11 cellular contexts compared by ENCODE assay signal in genomic region chr12:124125472-124125871, GRCh38.
A peak's percentile ranks its signal among the peaks of the same experiment; 100 is the strongest.
DNase-seq lines count a peak whose midpoint lies in the region; ATAC-seq and TF ChIP-seq lines count a peak whose summit lies in the region.
"Had no signal": no experiment of that assay in that cellular context is flagged by ENCODE, and none has a peak within 500 bp of the region (broad histone marks: within the 10 kb centered on the region; RNA-seq: fewer than 3 reads in every experiment).

No MANE protein-coding gene starts in this region.

- H3K4me1 ChIP-seq in tibial nerve: peaks cover 0 to 21% (median 0%) of the 10 kb centered on the region in 4 donors

- H3K27ac ChIP-seq in tibial nerve: no peak overlapping the region
- H3K27ac ChIP-seq: KMS-11 had no signal

- TF ChIP-seq EP300 in tibial nerve (IDR thresholded peaks at IDR 0.05): no peak

- WGBS in tibial nerve, 2 donors: 48 to 53% methylated on average over 7 of the region's 7 CpGs

- H3K4me3 ChIP-seq in tibial nerve: no peak overlapping the region

- TF ChIP-seq CTCF in tibial nerve (IDR thresholded peaks at IDR 0.05): no peak

- no peak for TF ChIP-seq POLR2A in tibial nerve (IDR thresholded peaks at IDR 0.05)

- H3K9me3 ChIP-seq in tibial nerve: no peaks in the 10 kb centered on the region

- H3K27me3 ChIP-seq in tibial nerve: no peaks in the 10 kb centered on the region

- ATAC-seq in GM18502 (IDR thresholded peaks at IDR 0.05; ENCODE audit: poor library complexity, unreplicated experiment) (peak; percentile 74), GM21528 (IDR thresholded peaks at IDR 0.05; ENCODE audit: low FRiP score, unreplicated experiment) (peak; percentile 84), HG03571 (IDR thresholded peaks at IDR 0.05; ENCODE audit: unreplicated experiment) (peak; percentile 75)

- no peaks in the 10 kb centered on the region for H3K36me3 ChIP-seq in tibial nerve

- DNase-seq in amniotic epithelial cell (ENCODE audit: low read depth) (peak; percentile 12), tibial nerve (ENCODE audit: low spot score in 2 of 2) (no peak)
- no peak for DNase-seq in activated naive CD4-positive, alpha-beta T cell treated with Interleukin-2 at 50 U/mL for 16 hours
- DNase-seq in activated naive CD4-positive, alpha-beta T cell treated with anti-CD3 and anti-CD28 coated beads, Interleukin-2, amount 50 U/mL, for 16 hours: no peak
- DNase-seq in activated naive CD4-positive, alpha-beta T cell (lab: John Stamatoyannopoulos, UW): no peak
- DNase-seq: activated CD4-positive, alpha-beta T cell treated with anti-CD3 and anti-CD28 coated beads, Interleukin-2, amount 50 U/mL, for 4 hours; midbrain had no signal
